8 cellular contexts compared by ENCODE assay signal in the genomic region with DNA sequence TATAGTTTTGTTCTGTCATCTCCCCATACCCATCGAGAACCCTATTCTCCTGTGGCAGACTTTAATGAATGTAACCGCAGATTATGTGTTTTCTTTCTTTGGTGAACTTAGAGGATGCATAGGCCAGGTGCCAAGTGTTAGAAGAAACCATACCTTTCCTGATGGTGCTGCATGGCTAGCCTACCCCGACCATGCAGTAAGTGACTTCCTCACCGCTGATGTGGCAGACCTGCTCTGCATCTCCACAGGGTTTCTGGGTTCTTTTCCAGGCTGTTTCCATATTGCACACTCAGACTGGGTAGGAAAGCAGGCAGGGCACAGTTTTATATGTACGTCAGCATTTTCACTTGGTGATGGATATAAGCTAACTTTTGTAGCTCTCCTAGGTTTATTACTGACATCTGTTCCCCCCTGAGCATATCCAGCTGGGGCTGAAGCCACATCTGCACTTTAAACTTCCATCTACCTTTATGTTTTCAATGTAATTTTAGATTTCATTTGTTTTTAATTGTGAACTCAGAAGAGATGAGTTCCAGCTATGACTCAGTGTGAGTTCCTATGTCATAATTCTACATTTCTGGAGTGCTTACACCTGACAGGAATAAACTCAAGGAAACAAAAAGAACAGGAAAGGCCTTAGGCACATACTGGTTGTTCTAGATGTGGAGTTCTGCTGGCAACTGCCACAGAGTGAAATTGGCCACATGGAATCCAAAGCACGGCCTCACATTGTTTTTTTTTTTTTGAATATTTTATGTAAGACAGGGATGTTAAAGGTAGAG. TPM values are rescaled to one million over a fixed set of nuclear protein-coding genes. Genes with fewer than 3 reads are reported as not detected.
DNase-seq lines count a peak whose midpoint lies in the region; ATAC-seq, FAIRE-seq and TF ChIP-seq lines count a peak whose summit lies in the region.

No MANE protein-coding gene starts in this region.

- FAIRE-seq in astrocyte (lab: Jason Lieb, UNC) = no peak
- no peak for FAIRE-seq in D721Med (lab: Jason Lieb, UNC)

- peaks cover 2% of the 10 kb centered on the region for H3K36me3 Mint-ChIP-seq in astrocyte (ENCODE audit: low read depth, unreplicated experiment)

- peaks cover 79% of the 10 kb centered on the region for H3K79me2 ChIP-seq in astrocyte (ENCODE audit: insufficient read depth, low read length)

- DNase-seq in EL (peak; percentile 56), astrocyte (ENCODE audit: low read depth) (peak; percentile 39), T-helper 1 cell (no peak), NCI-H510A (lab: John Stamatoyannopoulos, UW) (no peak), NCI-H1048 (lab: John Stamatoyannopoulos, UW) (no peak), D721Med (ENCODE audit: insufficient read length, low spot score) (no peak)

- H3K4me3 ChIP-seq in astrocyte (ENCODE audit: insufficient read depth, low read depth, low read length) (no peak overlapping the region), muscle layer of colon (ENCODE audit: low read depth in 1 of 2, low read length in 2 of 2) (no peak overlapping the region)

- H3K27ac ChIP-seq in astrocyte (ENCODE audit: low read depth, low read length) (no peak overlapping the region), muscle layer of colon (ENCODE audit: low read depth, low read length) (peak overlapping the region; percentile 47)

- peak; percentile 42 for ATAC-seq in HG02763 (IDR thresholded peaks at IDR 0.05; ENCODE audit: unreplicated experiment)

- no peak overlapping the region for H3K27ac Mint-ChIP-seq in astrocyte (ENCODE audit: unreplicated experiment)

- no peak overlapping the region for H3K4me3 Mint-ChIP-seq in astrocyte (ENCODE audit: unreplicated experiment)

- no peaks in the 10 kb centered on the region for H3K27me3 Mint-ChIP-seq in astrocyte (ENCODE audit: low read depth, unreplicated experiment)

- H3K9me3 Mint-ChIP-seq in astrocyte (ENCODE audit: unreplicated experiment) = no peaks in the 10 kb centered on the region

- H3K9ac ChIP-seq in astrocyte (ENCODE audit: low read length) = no peak overlapping the region
- H3K9ac ChIP-seq in muscle layer of colon (ENCODE audit: low read length) = no peak overlapping the region

- peaks cover 74% of the 10 kb centered on the region for H4K20me1 ChIP-seq in astrocyte (ENCODE audit: insufficient read depth, low read length)

- no peaks in the 10 kb centered on the region for H3K9me3 ChIP-seq in astrocyte (ENCODE audit: insufficient read depth, low read depth, low read length)
- no peaks in the 10 kb centered on the region for H3K9me3 ChIP-seq in muscle layer of colon (ENCODE audit: low read length)

- no peaks in the 10 kb centered on the region for H3K27me3 ChIP-seq in astrocyte (ENCODE audit: insufficient read depth, low read length)
- H3K27me3 ChIP-seq in muscle layer of colon (ENCODE audit: control insufficient read depth in 1 of 2, insufficient read depth in 2 of 2, low read length in 2 of 2) = no peaks in the 10 kb centered on the region

- H3K36me3 ChIP-seq in astrocyte (ENCODE audit: insufficient read depth, low read length) = no peaks in the 10 kb centered on the region
- no peaks in the 10 kb centered on the region for H3K36me3 ChIP-seq in muscle layer of colon (ENCODE audit: insufficient read depth, low read length)

- H3K4me1 ChIP-seq in astrocyte (ENCODE audit: insufficient read depth, low read length) (peaks cover 19% of the 10 kb centered on the region), muscle layer of colon (ENCODE audit: insufficient read depth, low read length) (peaks cover 55% of the 10 kb centered on the region)

- peaks cover 23% of the 10 kb centered on the region for H3K4me1 Mint-ChIP-seq in astrocyte (ENCODE audit: low read depth, unreplicated experiment)

- no peak overlapping the region for H2AFZ ChIP-seq in astrocyte (ENCODE audit: low read depth, low read length)

- TF ChIP-seq CTCF in astrocyte (IDR thresholded peaks at IDR 0.05; ENCODE audit: insufficient read depth, low read depth, low read length) (no peak), D721Med (IDR thresholded peaks at IDR 0.05; ENCODE audit: insufficient read depth, missing control alignments) (no peak)

- H3K4me2 ChIP-seq in astrocyte (ENCODE audit: low read length) = no peak overlapping the region

RNA-seq across cellular contexts. Expression of gene LRCH1, which starts 42.4 kb away (rescaled TPM):
- total RNA-seq in astrocyte = 17.4 and 17.7 TPM in 2 replicates

Comparison
In these comparisons a context has a peak if more than half of its experiments do, and no peak if none do; other contexts are left out.
1. DNase-seq: peak in EL (single experiment) and astrocyte (single experiment); none in T-helper 1 cell (0 of 5), NCI-H510A (single experiment), NCI-H1048 (single experiment) and D721Med (single experiment).